ENCODE assay signal across 29 cellular contexts in the genomic region with DNA sequence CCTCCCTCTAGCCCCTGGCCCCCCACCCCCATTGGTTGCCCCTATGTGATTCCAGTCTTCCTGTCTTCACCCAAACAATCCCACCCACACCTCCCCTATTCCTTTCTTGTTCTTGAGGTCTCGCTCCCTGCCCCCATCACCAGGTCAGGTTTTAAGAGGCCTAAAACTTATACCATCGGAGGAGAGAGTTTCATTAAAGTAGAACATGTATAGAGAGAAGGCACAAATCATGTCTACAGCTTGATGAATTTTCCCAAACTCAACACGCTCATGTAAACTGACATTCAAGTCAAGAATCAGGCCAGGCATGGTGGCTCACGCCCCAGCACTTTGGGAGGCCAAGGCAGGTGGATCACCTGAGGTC. TPM values are rescaled to one million over a fixed set of nuclear protein-coding genes. Genes with fewer than 3 reads are reported as not detected.
"Had no signal": no experiment of that assay in that cellular context is flagged by ENCODE, and none has a peak within 500 bp of the region (broad histone marks: within the 10 kb centered on the region; RNA-seq: fewer than 3 reads in every experiment).

No MANE protein-coding gene starts in this region.

- H3K9me3 ChIP-seq: psoas muscle, sigmoid colon, thyroid gland had no signal

- H2AFZ ChIP-seq: parathyroid adenoma had no signal

- H3K9ac ChIP-seq: parathyroid adenoma had no signal

- H3K4me1 Mint-ChIP-seq: activated B cell treated with CpG ODN at 0.5 μM for 24 hours; naive thymus-derived CD8-positive, alpha-beta T cell had no signal

- H3K9me3 Mint-ChIP-seq: activated B cell treated with CpG ODN at 0.5 μM for 24 hours; activated naive CD8-positive, alpha-beta T cell treated with anti-CD3 and anti-CD28 coated beads, Interleukin-2, amount 10 ng/mL, durations not matched to agents 7 days and 5 days; activated T-helper 2 cell treated with anti-CD3 and anti-CD28 coated beads, Interferon-gamma antibody, Interleukin-2, Interleukin-4, amounts not matched to agents 10 μg/mL and 5 μg/mL and 100 μg/mL, durations not matched to agents 14 hours and 24 hours and 36 hours; effector memory CD8-positive, alpha-beta T cell; naive thymus-derived CD8-positive, alpha-beta T cell; neural crest cell; stimulated activated memory B cell treated with anti-CD40 and anti-IgM and Interleukin-4, amounts not matched to agents 10 μg/mL and 1 μg/mL and 100 μg/mL, for 72 hours; stimulated activated naive CD8-positive, alpha-beta T cell treated with anti-CD3 and anti-CD28 coated beads, Interleukin-15, amount 100 ng/mL, for 72 hours; T-helper 2 cell treated with Interferon-gamma antibody and Interleukin-4, amounts not matched to agents 5 μg/mL and 100 μg/mL, for 36 hours had no signal

- H3K36me3 Mint-ChIP-seq: activated naive CD8-positive, alpha-beta T cell treated with anti-CD3 and anti-CD28 coated beads, Interleukin-2, amount 10 ng/mL, durations not matched to agents 7 days and 5 days; naive thymus-derived CD8-positive, alpha-beta T cell; stimulated activated memory B cell treated with anti-CD40 and anti-IgM and Interleukin-4, amounts not matched to agents 10 μg/mL and 1 μg/mL and 100 μg/mL, for 72 hours had no signal

- H3K36me3 ChIP-seq: brain microvascular endothelial cell, sigmoid colon, thyroid gland had no signal

- FAIRE-seq: astrocyte, small intestine had no signal

- H3K27me3 ChIP-seq: brain microvascular endothelial cell, sigmoid colon, thyroid gland had no signal

- H3K27ac Mint-ChIP-seq: activated B cell treated with CpG ODN at 0.5 μM for 24 hours; activated naive CD8-positive, alpha-beta T cell treated with anti-CD3 and anti-CD28 coated beads, Interleukin-2, amount 10 ng/mL, durations not matched to agents 7 days and 5 days; activated T-helper 2 cell treated with anti-CD3 and anti-CD28 coated beads, Interferon-gamma antibody, Interleukin-2, Interleukin-4, amounts not matched to agents 10 μg/mL and 5 μg/mL and 100 μg/mL, durations not matched to agents 14 hours and 24 hours and 36 hours; effector memory CD8-positive, alpha-beta T cell; naive thymus-derived CD8-positive, alpha-beta T cell; stimulated activated memory B cell treated with anti-CD40 and anti-IgM and Interleukin-4, amounts not matched to agents 10 μg/mL and 1 μg/mL and 100 μg/mL, for 72 hours; stimulated activated naive CD8-positive, alpha-beta T cell treated with anti-CD3 and anti-CD28 coated beads, Interleukin-15, amount 100 ng/mL, for 72 hours; T-helper 2 cell treated with Interferon-gamma antibody and Interleukin-4, amounts not matched to agents 5 μg/mL and 100 μg/mL, for 36 hours had no signal

- H3K27ac ChIP-seq: brain microvascular endothelial cell, parathyroid adenoma, psoas muscle, thyroid gland had no signal

- DNase-seq: activated B cell treated with CpG ODN at 0.5 μM for 24 hours; activated CD4-positive, alpha-beta T cell treated with anti-CD3 and anti-CD28 coated beads, Interleukin-2, amount 50 U/mL, for 4 hours; activated naive CD4-positive, alpha-beta T cell treated with Interleukin-2 at 50 U/mL for 16 hours; activated naive CD8-positive, alpha-beta T cell treated with anti-CD3 and anti-CD28 coated beads, Interleukin-2, amount 10 ng/mL, durations not matched to agents 7 days and 5 days; activated T-cell treated with anti-CD3 and anti-CD28 coated beads, Interleukin-2, amount 50 U/mL, for 48 hours; brain microvascular endothelial cell; cortex of kidney; effector memory CD8-positive, alpha-beta T cell; erythroblast; hippocampal formation; midbrain; naive thymus-derived CD8-positive, alpha-beta T cell; nucleus accumbens; sigmoid colon; small intestine; stimulated activated CD4-positive, alpha-beta T cell treated with anti-CD3 and anti-CD28 coated beads, Interleukin-1b, Interleukin-23, amount 100 ng/mL, for 48 hours; stimulated activated CD4-positive, alpha-beta T cell treated with anti-CD3 and anti-CD28 coated beads, Interleukin-4, amount 100 ng/mL, for 4 hours; stimulated activated CD8-positive, alpha-beta memory T cell treated with anti-CD3 and anti-CD28 coated beads, Interleukin-4, amount 100 ng/mL, for 48 hours; stimulated activated naive CD8-positive, alpha-beta T cell treated with anti-CD3 and anti-CD28 coated beads, Interleukin-15, amount 100 ng/mL, for 72 hours; substantia nigra; T-helper 1 cell; thyroid gland had no signal

- ATAC-seq: effector memory CD8-positive, alpha-beta T cell; naive thymus-derived CD8-positive, alpha-beta T cell; psoas muscle; stimulated activated memory B cell treated with anti-CD40 and anti-IgM and Interleukin-4, amounts not matched to agents 10 μg/mL and 1 μg/mL and 100 μg/mL, for 72 hours; stimulated activated naive CD8-positive, alpha-beta T cell treated with anti-CD3 and anti-CD28 coated beads, Interleukin-15, amount 100 ng/mL, for 72 hours had no signal

- H3K4me1 ChIP-seq: psoas muscle had no signal

- H3K4me3 Mint-ChIP-seq: activated B cell treated with CpG ODN at 0.5 μM for 24 hours; activated naive CD8-positive, alpha-beta T cell treated with anti-CD3 and anti-CD28 coated beads, Interleukin-2, amount 10 ng/mL, durations not matched to agents 7 days and 5 days; effector memory CD8-positive, alpha-beta T cell; naive thymus-derived CD8-positive, alpha-beta T cell; neural crest cell; stimulated activated memory B cell treated with anti-CD40 and anti-IgM and Interleukin-4, amounts not matched to agents 10 μg/mL and 1 μg/mL and 100 μg/mL, for 72 hours; stimulated activated naive CD8-positive, alpha-beta T cell treated with anti-CD3 and anti-CD28 coated beads, Interleukin-15, amount 100 ng/mL, for 72 hours; T-helper 2 cell treated with Interferon-gamma antibody and Interleukin-4, amounts not matched to agents 5 μg/mL and 100 μg/mL, for 36 hours had no signal

- H3K27me3 Mint-ChIP-seq: activated B cell treated with CpG ODN at 0.5 μM for 24 hours; effector memory CD8-positive, alpha-beta T cell; naive thymus-derived CD8-positive, alpha-beta T cell; stimulated activated memory B cell treated with anti-CD40 and anti-IgM and Interleukin-4, amounts not matched to agents 10 μg/mL and 1 μg/mL and 100 μg/mL, for 72 hours; stimulated activated naive CD8-positive, alpha-beta T cell treated with anti-CD3 and anti-CD28 coated beads, Interleukin-15, amount 100 ng/mL, for 72 hours had no signal

- H3K4me3 ChIP-seq: psoas muscle, sigmoid colon, thyroid gland had no signal

- H3K79me2 ChIP-seq: parathyroid adenoma had no signal

RNA-seq across cellular contexts. Expression of a gene that starts 44.5 kb away (rescaled TPM):
- total RNA-seq: activated T-helper 2 cell treated with anti-CD3 and anti-CD28 coated beads, Interferon-gamma antibody, Interleukin-2, Interleukin-4, amounts not matched to agents 10 μg/mL and 5 μg/mL and 100 μg/mL, durations not matched to agents 14 hours and 24 hours and 36 hours; naive thymus-derived CD8-positive, alpha-beta T cell had no signal
- polyA plus RNA-seq: naive thymus-derived CD8-positive, alpha-beta T cell had no signal
